ENCODE assay signal across 8 cellular contexts in genomic region chrX:56994375-56995270, GRCh38. TPM values are rescaled to one million over a fixed set of nuclear protein-coding genes. Genes with fewer than 3 reads are reported as not detected.
A peak's percentile ranks its signal among the peaks of the same experiment; 100 is the strongest.
DNase-seq lines count a peak whose midpoint lies in the region; ATAC-seq and TF ChIP-seq lines count a peak whose summit lies in the region.

No MANE protein-coding gene starts in this region.

- peak overlapping the region; percentile 94 to 99 (median 97) for H3K27ac Mint-ChIP-seq in brain

- H3K36me3 ChIP-seq in BJ (ENCODE audit: control insufficient read depth, insufficient read depth, low read length) (peaks cover 1% of the 10 kb centered on the region; the same call in 1 of the 2 replicates), stomach smooth muscle (ENCODE audit: control insufficient read depth in 2 of 2, insufficient read depth in 2 of 2, low read length in 2 of 2) (no peaks in the 10 kb centered on the region)

- peak overlapping the region; percentile 69 to 73 for H3K9ac ChIP-seq in stomach smooth muscle (ENCODE audit: low read length in 2 of 2)

- H3K4me1 Mint-ChIP-seq in brain = peaks cover 40% of the 10 kb centered on the region

- peaks cover 7% of the 10 kb centered on the region for H3K27me3 Mint-ChIP-seq in brain

- POLR2A ChIA-PET in BJ (lab: Charles Lee) = no interaction called here

- peaks cover 6% of the 10 kb centered on the region for H3K4me1 ChIP-seq in stomach smooth muscle (ENCODE audit: control insufficient read depth, insufficient read depth, low read length)

- H3K4me3 ChIP-seq in BJ (ENCODE audit: low read depth, low read length) = peak overlapping the region; percentile 78
- peak overlapping the region; percentile 79 to 84 for H3K4me3 ChIP-seq in stomach smooth muscle (ENCODE audit: low read length in 2 of 2)

- ATAC-seq in HG02973 (IDR thresholded peaks at IDR 0.05; ENCODE audit: unreplicated experiment) = peak; percentile 8
- ATAC-seq in GM21723 (IDR thresholded peaks at IDR 0.05; ENCODE audit: unreplicated experiment) = no peak

- H3K36me3 Mint-ChIP-seq in brain = peaks cover 30% of the 10 kb centered on the region

- DNase-seq in BJ (ENCODE audit: low read depth) = no peak
- DNase-seq in left kidney (ENCODE audit: low read depth, low spot score) = peak; percentile 24
- no peak for DNase-seq in UCSD-AML1 (lab: John Stamatoyannopoulos, UW; ENCODE audit: unreplicated experiment)
- no peak for DNase-seq in NCI-H2196 treated with DMSO at 0.1 percent for 48 hours (lab: John Stamatoyannopoulos, UW; ENCODE audit: unreplicated experiment)

- peaks cover 0 to 7% (median 6%) of the 10 kb centered on the region in 5 experiments for H3K9me3 Mint-ChIP-seq in brain

- H3K9me3 ChIP-seq in stomach smooth muscle (ENCODE audit: control insufficient read depth in 2 of 2, low read length in 2 of 2) = no peaks in the 10 kb centered on the region

- peak overlapping the region; percentile 46 for H3K27ac ChIP-seq in stomach smooth muscle (ENCODE audit: low read length)

- peak overlapping the region; percentile 87 to 97 (median 96) for H3K4me3 Mint-ChIP-seq in brain

- H3K27me3 ChIP-seq in BJ (ENCODE audit: control insufficient read depth, insufficient read depth, low read length) (no peaks in the 10 kb centered on the region), stomach smooth muscle (ENCODE audit: control insufficient read depth in 1 of 2, insufficient read depth in 2 of 2, low read length in 2 of 2) (peaks cover 0 to 9% of the 10 kb centered on the region in 2 donors)

- TF ChIP-seq CTCF in BJ (IDR thresholded peaks at IDR 0.05; ENCODE audit: insufficient read depth, low read depth, low read length) = no peak
- TF ChIP-seq CTCF in brain (conservative IDR thresholded peaks at IDR 0.05) = no peak

- CTCF ChIA-PET in BJ (lab: Yijun Ruan, JAX) = interaction anchor here (1.0 kb wide), 1 partner anchor 13 kb away, joined by 3 read pairs; no protein-coding TSS in a partner anchor

RNA-seq across cellular contexts. Expression of gene SPIN3, which starts 0.7 kb away (rescaled TPM):
- polyA plus RNA-seq in BJ (2011; rRNA removed) = 7.6 and 8.6 TPM in 2 replicates
- polyA minus RNA-seq in BJ (2011; rRNA and poly(A)+ RNA removed) = 4.5 and 6.2 TPM in 2 replicates
- polyA plus RNA-seq in brain (ENCODE audit: insufficient read depth, low read depth, low replicate concordance) = 5.9 TPM
